Comparison of ENCODE assay signal across 20 cellular contexts in the genomic region with DNA sequence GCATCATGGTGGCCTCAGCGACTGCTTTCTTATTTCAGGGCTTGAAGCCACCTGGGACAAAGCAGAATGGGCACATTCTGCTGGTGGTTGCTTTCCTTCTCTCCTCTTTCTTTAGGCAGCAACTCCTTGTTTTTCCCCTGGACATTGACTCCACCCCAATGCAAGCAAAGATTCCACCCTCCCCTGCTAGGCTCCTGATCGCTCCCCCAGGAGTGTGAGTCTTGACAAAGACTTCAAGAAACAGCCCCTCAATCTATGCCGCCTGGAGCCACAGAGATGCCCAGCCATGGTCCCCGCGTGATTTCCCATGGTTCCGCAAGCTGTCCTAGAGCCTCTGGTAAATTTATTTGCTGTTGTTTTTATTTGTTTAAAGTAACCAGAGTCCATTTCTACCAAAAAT. TPM values are rescaled to one million over a fixed set of nuclear protein-coding genes. Genes with fewer than 3 reads are reported as not detected.
"Had no signal": no experiment of that assay in that cellular context is flagged by ENCODE, and none has a peak within 500 bp of the region (broad histone marks: within the 10 kb centered on the region; RNA-seq: fewer than 3 reads in every experiment).

No MANE protein-coding gene starts in this region.

- H3K9me3 ChIP-seq: lower lobe of right lung had no signal

- H3K36me3 ChIP-seq: cardiac muscle cell, lower lobe of right lung had no signal

- H3K4me3 Mint-ChIP-seq: activated CD4-positive, alpha-beta T cell treated with anti-CD3 and anti-CD28 coated beads, Interleukin-2, amount 10 ng/mL, durations not matched to agents 24 days and 14 days; activated CD8-positive, alpha-beta T cell treated with anti-CD3 and anti-CD28 coated beads, Interleukin-2, amount 10 ng/mL, durations not matched to agents 7 days and 5 days; activated naive CD4-positive, alpha-beta T cell treated with anti-CD3 and anti-CD28 coated beads, Interleukin-2, amount 10 ng/mL, durations not matched to agents 7 days and 5 days; activated T-cell treated with anti-CD3 and anti-CD28 coated beads, Interleukin-2, amount 50 U/mL, for 4 hours; effector memory CD8-positive, alpha-beta T cell; nephron progenitor cell; stimulated activated naive CD8-positive, alpha-beta T cell treated with anti-CD3 and anti-CD28 coated beads, Interleukin-15, Interleukin-2, amounts not matched to agents 100 ng/mL and 50 ng/mL, for 24 hours had no signal

- ATAC-seq: activated CD8-positive, alpha-beta T cell treated with anti-CD3 and anti-CD28 coated beads, Interleukin-2, amount 10 ng/mL, durations not matched to agents 7 days and 5 days; activated T-cell treated with anti-CD3 and anti-CD28 coated beads, Interleukin-2, amount 50 U/mL, for 4 hours; effector memory CD8-positive, alpha-beta T cell; foreskin keratinocyte; lower lobe of right lung; right cardiac atrium; SK-N-SH treated with all-trans-retinoic acid at 6 μM for 48 hours had no signal

- H3K9me3 Mint-ChIP-seq: activated CD4-positive, alpha-beta T cell treated with anti-CD3 and anti-CD28 coated beads, Interleukin-2, amount 10 ng/mL, durations not matched to agents 24 days and 14 days; activated naive CD4-positive, alpha-beta T cell treated with anti-CD3 and anti-CD28 coated beads, Interleukin-2, amount 10 ng/mL, durations not matched to agents 7 days and 5 days; activated T-cell treated with anti-CD3 and anti-CD28 coated beads, Interleukin-2, amount 50 U/mL, for 4 hours; effector memory CD8-positive, alpha-beta T cell; nephron progenitor cell; stimulated activated naive CD8-positive, alpha-beta T cell treated with anti-CD3 and anti-CD28 coated beads, Interleukin-15, Interleukin-2, amounts not matched to agents 100 ng/mL and 50 ng/mL, for 24 hours had no signal

- H3K4me1 ChIP-seq: foreskin keratinocyte had no signal

- DNase-seq: activated CD4-positive, alpha-beta T cell treated with anti-CD3 and anti-CD28 coated beads, Interleukin-2, amount 10 ng/mL, durations not matched to agents 24 days and 14 days; activated CD8-positive, alpha-beta T cell treated with anti-CD3 and anti-CD28 coated beads, Interleukin-2, amount 10 ng/mL, durations not matched to agents 7 days and 5 days; activated naive CD4-positive, alpha-beta T cell treated with anti-CD3 and anti-CD28 coated beads, Interleukin-2, amount 10 ng/mL, durations not matched to agents 7 days and 5 days; activated T-cell treated with anti-CD3 and anti-CD28 coated beads, Interleukin-2, amount 50 U/mL, for 4 hours; effector memory CD8-positive, alpha-beta T cell; foreskin keratinocyte; glutamatergic neuron; hypothalamus; lower lobe of right lung; nephron progenitor cell; occipital lobe; right cardiac atrium; T-helper 1 cell; T1000 had no signal

- H3K4me3 ChIP-seq: cardiac muscle cell, lower lobe of right lung had no signal

- H3K36me3 Mint-ChIP-seq: activated naive CD4-positive, alpha-beta T cell treated with anti-CD3 and anti-CD28 coated beads, Interleukin-2, amount 10 ng/mL, durations not matched to agents 7 days and 5 days had no signal

- H3K27me3 ChIP-seq: cardiac muscle cell had no signal

- H3K27ac ChIP-seq: cardiac muscle cell, foreskin keratinocyte, lower lobe of right lung, skin epidermis had no signal

- H3K27ac Mint-ChIP-seq: activated CD4-positive, alpha-beta T cell treated with anti-CD3 and anti-CD28 coated beads, Interleukin-2, amount 10 ng/mL, durations not matched to agents 24 days and 14 days; activated CD8-positive, alpha-beta T cell treated with anti-CD3 and anti-CD28 coated beads, Interleukin-2, amount 10 ng/mL, durations not matched to agents 7 days and 5 days; activated naive CD4-positive, alpha-beta T cell treated with anti-CD3 and anti-CD28 coated beads, Interleukin-2, amount 10 ng/mL, durations not matched to agents 7 days and 5 days; effector memory CD8-positive, alpha-beta T cell; stimulated activated naive CD8-positive, alpha-beta T cell treated with anti-CD3 and anti-CD28 coated beads, Interleukin-15, Interleukin-2, amounts not matched to agents 100 ng/mL and 50 ng/mL, for 24 hours had no signal

RNA-seq across cellular contexts. Expression of a gene that starts 2.4 kb away (rescaled TPM):
- total RNA-seq: activated CD4-positive, alpha-beta T cell treated with anti-CD3 and anti-CD28 coated beads, Interleukin-2, amount 10 ng/mL, durations not matched to agents 24 days and 14 days; activated CD8-positive, alpha-beta T cell treated with anti-CD3 and anti-CD28 coated beads, Interleukin-2, amount 10 ng/mL, durations not matched to agents 7 days and 5 days; fibroblast of lung; foreskin keratinocyte had no signal
- polyA plus RNA-seq: fibroblast of lung, foreskin keratinocyte, keratinocyte had no signal
